Comparison of ENCODE assay signal across 18 cellular contexts in genomic region chr15:39345176-39345575, GRCh38.
"Had no signal": no experiment of that assay in that cellular context is flagged by ENCODE, and none has a peak within 500 bp of the region (broad histone marks: within the 10 kb centered on the region; RNA-seq: fewer than 3 reads in every experiment).

No MANE protein-coding gene starts in this region.

- H3K4me3 ChIP-seq: dorsolateral prefrontal cortex, esophagus muscularis mucosa, gastroesophageal sphincter, lower lobe of right lung, right atrium auricular region, skin epidermis, thoracic aorta had no signal

- H3K9me3 Mint-ChIP-seq: activated CD4-positive, alpha-beta memory T cell treated with anti-CD3 and anti-CD28 coated beads, Interleukin-2, amount 10 ng/mL, durations not matched to agents 7 days and 5 days; activated naive CD8-positive, alpha-beta T cell treated with anti-CD3 and anti-CD28 coated beads, Interleukin-2, amount 10 ng/mL, durations not matched to agents 7 days and 5 days had no signal

- H3K27me3 ChIP-seq: dorsolateral prefrontal cortex, esophagus muscularis mucosa, gastroesophageal sphincter, right atrium auricular region had no signal

- H3K27me3 Mint-ChIP-seq: activated CD4-positive, alpha-beta T cell treated with anti-CD3 and anti-CD28 coated beads for 36 hours; stimulated activated naive CD8-positive, alpha-beta T cell treated with anti-CD3 and anti-CD28 coated beads, Interleukin-15, amount 100 ng/mL, for 72 hours had no signal

- H3K4me1 ChIP-seq: esophagus muscularis mucosa, gastroesophageal sphincter, lower lobe of right lung, right atrium auricular region had no signal

- ATAC-seq: activated CD4-positive, alpha-beta T cell treated with anti-CD3 and anti-CD28 coated beads for 36 hours; gastroesophageal sphincter; lower lobe of right lung; stimulated activated naive CD8-positive, alpha-beta T cell treated with anti-CD3 and anti-CD28 coated beads, Interleukin-15, amount 100 ng/mL, for 72 hours had no signal

- DNase-seq: activated CD4-positive, alpha-beta memory T cell treated with anti-CD3 and anti-CD28 coated beads, Interleukin-2, amount 10 ng/mL, durations not matched to agents 7 days and 5 days; activated CD4-positive, alpha-beta T cell treated with anti-CD3 and anti-CD28 coated beads for 36 hours; activated gamma-delta T cell treated with Interleukin-2 at 50 U/mL for 16 hours; activated naive CD8-positive, alpha-beta T cell treated with anti-CD3 and anti-CD28 coated beads, Interleukin-2, amount 10 ng/mL, durations not matched to agents 7 days and 5 days; activated T-cell treated with anti-CD3 and anti-CD28 coated beads, Interleukin-2, amount 50 U/mL, for 48 hours; aorta; dorsolateral prefrontal cortex; lower lobe of right lung; midbrain; posterior cingulate gyrus; stimulated activated CD4-positive, alpha-beta T cell treated with anti-CD3 and anti-CD28 coated beads, Interleukin-4, amount 100 ng/mL, for 4 hours; stimulated activated naive CD8-positive, alpha-beta T cell treated with anti-CD3 and anti-CD28 coated beads, Interleukin-15, amount 100 ng/mL, for 72 hours; T1000 had no signal

- H3K9me3 ChIP-seq: esophagus muscularis mucosa, gastroesophageal sphincter, lower lobe of right lung, thoracic aorta had no signal

- H3K4me1 Mint-ChIP-seq: activated CD4-positive, alpha-beta memory T cell treated with anti-CD3 and anti-CD28 coated beads, Interleukin-2, amount 10 ng/mL, durations not matched to agents 7 days and 5 days; activated CD4-positive, alpha-beta T cell treated with anti-CD3 and anti-CD28 coated beads for 36 hours; activated naive CD8-positive, alpha-beta T cell treated with anti-CD3 and anti-CD28 coated beads, Interleukin-2, amount 10 ng/mL, durations not matched to agents 7 days and 5 days; stimulated activated naive CD8-positive, alpha-beta T cell treated with anti-CD3 and anti-CD28 coated beads, Interleukin-15, amount 100 ng/mL, for 72 hours had no signal

- H3K27ac ChIP-seq: dorsolateral prefrontal cortex, esophagus muscularis mucosa, gastroesophageal sphincter, lower lobe of right lung, right atrium auricular region, thoracic aorta had no signal

- H3K27ac Mint-ChIP-seq: activated CD4-positive, alpha-beta memory T cell treated with anti-CD3 and anti-CD28 coated beads, Interleukin-2, amount 10 ng/mL, durations not matched to agents 7 days and 5 days; activated CD4-positive, alpha-beta T cell treated with anti-CD3 and anti-CD28 coated beads for 36 hours; activated naive CD8-positive, alpha-beta T cell treated with anti-CD3 and anti-CD28 coated beads, Interleukin-2, amount 10 ng/mL, durations not matched to agents 7 days and 5 days; stimulated activated naive CD8-positive, alpha-beta T cell treated with anti-CD3 and anti-CD28 coated beads, Interleukin-15, amount 100 ng/mL, for 72 hours had no signal

- H3K4me3 Mint-ChIP-seq: activated CD4-positive, alpha-beta memory T cell treated with anti-CD3 and anti-CD28 coated beads, Interleukin-2, amount 10 ng/mL, durations not matched to agents 7 days and 5 days; activated CD4-positive, alpha-beta T cell treated with anti-CD3 and anti-CD28 coated beads for 36 hours; activated naive CD8-positive, alpha-beta T cell treated with anti-CD3 and anti-CD28 coated beads, Interleukin-2, amount 10 ng/mL, durations not matched to agents 7 days and 5 days; stimulated activated naive CD8-positive, alpha-beta T cell treated with anti-CD3 and anti-CD28 coated beads, Interleukin-15, amount 100 ng/mL, for 72 hours had no signal

- H3K36me3 ChIP-seq: esophagus muscularis mucosa, gastroesophageal sphincter, lower lobe of right lung, right atrium auricular region, thoracic aorta had no signal

- H3K36me3 Mint-ChIP-seq: activated naive CD8-positive, alpha-beta T cell treated with anti-CD3 and anti-CD28 coated beads, Interleukin-2, amount 10 ng/mL, durations not matched to agents 7 days and 5 days had no signal
